Comparison of ENCODE assay signal across 9 cellular contexts in the genomic region with DNA sequence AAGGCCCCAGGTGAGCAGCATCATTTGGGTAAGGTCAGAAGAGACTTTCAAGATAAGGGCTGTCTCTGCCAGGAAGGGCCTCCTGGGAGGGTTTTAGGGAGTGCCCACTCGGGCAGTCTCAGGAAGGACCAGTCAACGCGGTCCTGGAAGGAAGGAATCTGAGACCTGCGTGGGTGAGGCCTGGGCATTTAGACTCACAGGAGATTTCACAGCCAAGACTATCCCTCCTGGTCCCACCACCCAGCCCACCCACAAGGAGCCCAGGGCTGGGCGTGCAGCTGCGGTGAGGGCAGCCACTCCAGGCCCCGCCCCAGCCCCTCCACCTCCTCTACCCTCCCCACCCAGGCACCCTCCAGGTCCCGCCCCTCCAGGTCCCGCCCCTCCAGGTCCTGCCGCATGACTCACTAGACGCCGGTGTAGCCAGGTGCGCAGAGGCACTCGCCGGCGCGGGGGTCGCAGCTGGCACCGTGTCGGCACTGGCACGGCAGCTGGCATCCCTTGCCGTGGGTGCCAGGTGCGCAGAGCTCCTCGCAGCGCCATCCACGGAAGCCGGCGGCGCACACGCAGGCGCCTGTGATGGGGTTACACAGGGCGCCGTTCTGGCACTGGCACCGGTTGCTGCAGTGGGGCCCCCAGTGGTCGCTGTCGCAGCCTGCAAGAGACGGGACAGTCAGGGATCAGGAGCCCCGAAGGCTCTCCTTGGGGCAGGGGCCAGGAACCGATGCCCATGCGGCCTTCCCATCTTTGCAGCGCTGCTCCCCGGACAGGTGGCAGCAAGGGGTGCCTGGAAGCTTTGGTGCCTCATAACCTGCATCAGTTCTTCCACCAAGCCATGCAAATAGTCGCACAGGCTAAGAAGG.
A peak's percentile ranks its signal among the peaks of the same experiment; 100 is the strongest.
DNase-seq lines count a peak whose midpoint lies in the region; ATAC-seq and TF ChIP-seq lines count a peak whose summit lies in the region.
"Had no signal": no experiment of that assay in that cellular context is flagged by ENCODE, and none has a peak within 500 bp of the region (broad histone marks: within the 10 kb centered on the region; RNA-seq: fewer than 3 reads in every experiment).

No MANE protein-coding gene starts in this region.

- no peaks in the 10 kb centered on the region for H3K36me3 Mint-ChIP-seq in CD4-positive, alpha-beta T cell (ENCODE audit: low read depth)
- no peaks in the 10 kb centered on the region for H3K36me3 Mint-ChIP-seq in immature natural killer cell

- no peak overlapping the region for H3K27ac ChIP-seq in CD4-positive, alpha-beta T cell (ENCODE audit: low read depth, low read length)
- H3K27ac ChIP-seq: heart left ventricle had no signal

- POLR2A ChIA-PET in CD4-positive, alpha-beta T cell (lab: Charles Lee): interaction anchor here (1.0 to 1.2 kb wide), 3 partner anchors 113 to 376 kb away, joined by 3 to 4 read pairs (median 3); partner anchors contain the start of gene RAB11A

- H3K4me1 ChIP-seq in NT2/D1 (ENCODE audit: insufficient read depth, insufficient read length): peaks cover 13% of the 10 kb centered on the region

- H3K27ac Mint-ChIP-seq in CD4-positive, alpha-beta T cell: no peak overlapping the region
- H3K27ac Mint-ChIP-seq in immature natural killer cell: no peak overlapping the region

- H3K4me3 Mint-ChIP-seq in CD4-positive, alpha-beta T cell: peak overlapping the region; percentile 74
- peak overlapping the region; percentile 40 to 72 (median 52) for H3K4me3 Mint-ChIP-seq in immature natural killer cell

- intact Hi-C loops in CD4-positive, alpha-beta T cell (cut with DNase I, micrococcal nuclease): loop anchor here (5.0 kb wide), 2 partner anchors 110 to 345 kb away; no protein-coding TSS in a partner anchor

- DNase-seq in CD4-positive, alpha-beta T cell: peak; percentile 38 to 75 (median 66)
- DNase-seq in NT2/D1 (ENCODE audit: low read depth, low spot score) (peak; percentile 52), immature natural killer cell (peak in 2 of 3 donors; percentile 4 to 19), epidermal melanocyte (ENCODE audit: insufficient read length, low spot score) (no peak)
- peak; percentile 84 for DNase-seq in activated effector memory CD4-positive, alpha-beta T cell treated with anti-CD3 and anti-CD28 coated beads, Interleukin-2, amount 50 U/mL, for 16 hours
- peak; percentile 10 to 55 (median 18) for DNase-seq in stimulated activated CD4-positive, alpha-beta T cell treated with anti-CD3 and anti-CD28 coated beads, TNF-alpha, amount 100 ng/mL, for 24 hours (ENCODE audit: low read depth in 3 of 3)
- DNase-seq: heart left ventricle had no signal

- H3K9me3 ChIP-seq in CD4-positive, alpha-beta T cell (ENCODE audit: control insufficient read depth, low read length): no peaks in the 10 kb centered on the region
- no peaks in the 10 kb centered on the region for H3K9me3 ChIP-seq in NT2/D1 (ENCODE audit: insufficient read depth, low read length)
- H3K9me3 ChIP-seq: heart left ventricle had no signal

- H3K9me3 Mint-ChIP-seq in CD4-positive, alpha-beta T cell: no peaks in the 10 kb centered on the region
- H3K9me3 Mint-ChIP-seq in immature natural killer cell: peaks cover 0 to 3% (median 0%) of the 10 kb centered on the region in 6 donors

- peak overlapping the region; percentile 68 for H3K9ac ChIP-seq in NT2/D1 (ENCODE audit: insufficient read length, low read depth)

- peak; percentile 32 for TF ChIP-seq CTCF in CD4-positive, alpha-beta T cell (IDR thresholded peaks at IDR 0.05)

- peaks cover 15% of the 10 kb centered on the region for H3K4me1 Mint-ChIP-seq in CD4-positive, alpha-beta T cell (ENCODE audit: low read depth)
- H3K4me1 Mint-ChIP-seq in immature natural killer cell: peaks cover 0 to 5% of the 10 kb centered on the region in 2 donors

- H3K27me3 Mint-ChIP-seq in CD4-positive, alpha-beta T cell: peaks cover 43% of the 10 kb centered on the region
- H3K27me3 Mint-ChIP-seq in immature natural killer cell (ENCODE audit: low read depth in 3 of 3): peaks cover 6 to 22% (median 14%) of the 10 kb centered on the region in 3 donors

- H3K36me3 ChIP-seq in NT2/D1 (ENCODE audit: insufficient read depth, insufficient read length, low read length): no peaks in the 10 kb centered on the region
- H3K36me3 ChIP-seq: heart left ventricle had no signal

- peak overlapping the region; percentile 55 for H3K4me3 ChIP-seq in NT2/D1 (ENCODE audit: insufficient read length, low read depth)

- peak; percentile 95 for ATAC-seq in CD4-positive, alpha-beta T cell (ENCODE audit: poor library complexity)
- ATAC-seq in GM21529 (IDR thresholded peaks at IDR 0.05; ENCODE audit: unreplicated experiment) (peak; percentile 73), GM18870 (IDR thresholded peaks at IDR 0.05; ENCODE audit: unreplicated experiment) (no peak)

- CTCF ChIA-PET in CD4-positive, alpha-beta T cell (lab: Charles Lee): interaction anchor here (0.6 to 1.8 kb wide), 4 partner anchors 11 to 115 kb away, joined by 3 to 4 read pairs (median 4); partner anchors contain the start of gene RAB11A

- H3K27me3 ChIP-seq in CD4-positive, alpha-beta T cell (ENCODE audit: control insufficient read depth, insufficient read depth, low read length): peaks cover 23% of the 10 kb centered on the region
- H3K27me3 ChIP-seq in NT2/D1 (ENCODE audit: insufficient read depth, insufficient read length): peaks cover 5% of the 10 kb centered on the region
